18 cellular contexts compared by ENCODE assay signal in the genomic region with DNA sequence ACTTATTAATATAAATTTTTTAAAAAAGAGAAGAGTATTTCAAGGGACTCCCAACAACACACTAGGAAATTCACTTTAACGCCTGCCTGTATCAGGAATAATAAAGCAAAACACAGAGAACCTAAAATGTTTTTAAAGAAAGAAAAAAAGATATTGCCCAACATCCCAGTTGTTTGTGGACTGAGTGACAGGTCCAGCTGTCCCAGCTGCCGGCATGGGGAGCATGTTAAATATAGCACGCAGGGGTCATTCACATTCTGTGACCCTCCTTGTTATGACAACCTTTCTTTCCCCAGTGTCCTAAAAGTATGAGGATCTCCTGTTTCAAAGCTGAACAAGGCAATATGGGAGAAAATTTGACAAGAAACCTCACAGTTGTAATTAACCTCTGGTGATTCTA. TPM values are rescaled to one million over a fixed set of nuclear protein-coding genes. Genes with fewer than 3 reads are reported as not detected.
"Had no signal": no experiment of that assay in that cellular context is flagged by ENCODE, and none has a peak within 500 bp of the region (broad histone marks: within the 10 kb centered on the region; RNA-seq: fewer than 3 reads in every experiment).

No MANE protein-coding gene starts in this region.

- H3K4me3 ChIP-seq: esophagus squamous epithelium, left lung, pancreas, suprapubic skin had no signal

- H3K4me3 Mint-ChIP-seq: activated naive CD4-positive, alpha-beta T cell treated with anti-CD3 and anti-CD28 coated beads for 36 hours; activated T-helper 17 cell treated with anti-CD3 and anti-CD28 coated beads, Interleukin-2, amount 50 U/mL, for 72 hours; neural crest cell; type B pancreatic cell had no signal

- H3K4me1 Mint-ChIP-seq: activated T-helper 17 cell treated with anti-CD3 and anti-CD28 coated beads, Interleukin-2, amount 50 U/mL, for 72 hours had no signal

- H3K4me1 ChIP-seq: left lung, pancreas, suprapubic skin had no signal

- ATAC-seq: activated T-helper 17 cell treated with anti-CD3 and anti-CD28 coated beads, Interleukin-2, amount 50 U/mL, for 72 hours; foreskin keratinocyte; left lung; pancreas had no signal

- H3K27ac ChIP-seq: esophagus squamous epithelium, foreskin keratinocyte, left lung, pancreas, suprapubic skin had no signal

- H3K27ac Mint-ChIP-seq: activated naive CD4-positive, alpha-beta T cell treated with anti-CD3 and anti-CD28 coated beads for 36 hours; activated T-helper 17 cell treated with anti-CD3 and anti-CD28 coated beads, Interleukin-2, amount 50 U/mL, for 72 hours; type B pancreatic cell had no signal

- H3K27me3 Mint-ChIP-seq: activated T-helper 17 cell treated with anti-CD3 and anti-CD28 coated beads, Interleukin-2, amount 50 U/mL, for 72 hours; type B pancreatic cell had no signal

- H3K36me3 Mint-ChIP-seq: type B pancreatic cell had no signal

- DNase-seq: activated CD4-positive, alpha-beta T cell treated with anti-CD3 and anti-CD28 coated beads, Interleukin-2, amount 50 U/mL, for 1 hour; activated CD4-positive, CD25-positive, alpha-beta regulatory T cell; activated naive CD4-positive, alpha-beta T cell treated with anti-CD3 and anti-CD28 coated beads for 36 hours; activated T-cell treated with anti-CD3 and anti-CD28 coated beads for 4 hours; esophagus squamous epithelium; foreskin keratinocyte; head of caudate nucleus; islet precursor cell; mesenchymal stem cell; pancreas; stimulated activated CD4-positive, alpha-beta T cell treated with anti-CD3 and anti-CD28 coated beads, Interleukin-1b, Interleukin-23, amount 100 ng/mL, for 48 hours; stimulated activated naive CD4-positive, alpha-beta T cell; T-helper 2 cell had no signal

- H3K27me3 ChIP-seq: esophagus squamous epithelium, foreskin keratinocyte, left lung, pancreas, suprapubic skin had no signal

- H3K9me3 ChIP-seq: esophagus squamous epithelium, left lung, pancreas, suprapubic skin had no signal

- H3K36me3 ChIP-seq: esophagus squamous epithelium, left lung, pancreas, suprapubic skin had no signal

- H3K9me3 Mint-ChIP-seq: activated naive CD4-positive, alpha-beta T cell treated with anti-CD3 and anti-CD28 coated beads for 36 hours; activated T-helper 17 cell treated with anti-CD3 and anti-CD28 coated beads, Interleukin-2, amount 50 U/mL, for 72 hours; neural crest cell; type B pancreatic cell had no signal

RNA-seq across cellular contexts. Expression of gene KLHL41, which starts 4.4 kb away (rescaled TPM):
- total RNA-seq: activated naive CD4-positive, alpha-beta T cell treated with anti-CD3 and anti-CD28 coated beads for 36 hours; activated T-helper 17 cell treated with anti-CD3 and anti-CD28 coated beads, Interleukin-2, amount 50 U/mL, for 72 hours had no signal
